ENCODE assay signal across 8 cellular contexts in the genomic region with DNA sequence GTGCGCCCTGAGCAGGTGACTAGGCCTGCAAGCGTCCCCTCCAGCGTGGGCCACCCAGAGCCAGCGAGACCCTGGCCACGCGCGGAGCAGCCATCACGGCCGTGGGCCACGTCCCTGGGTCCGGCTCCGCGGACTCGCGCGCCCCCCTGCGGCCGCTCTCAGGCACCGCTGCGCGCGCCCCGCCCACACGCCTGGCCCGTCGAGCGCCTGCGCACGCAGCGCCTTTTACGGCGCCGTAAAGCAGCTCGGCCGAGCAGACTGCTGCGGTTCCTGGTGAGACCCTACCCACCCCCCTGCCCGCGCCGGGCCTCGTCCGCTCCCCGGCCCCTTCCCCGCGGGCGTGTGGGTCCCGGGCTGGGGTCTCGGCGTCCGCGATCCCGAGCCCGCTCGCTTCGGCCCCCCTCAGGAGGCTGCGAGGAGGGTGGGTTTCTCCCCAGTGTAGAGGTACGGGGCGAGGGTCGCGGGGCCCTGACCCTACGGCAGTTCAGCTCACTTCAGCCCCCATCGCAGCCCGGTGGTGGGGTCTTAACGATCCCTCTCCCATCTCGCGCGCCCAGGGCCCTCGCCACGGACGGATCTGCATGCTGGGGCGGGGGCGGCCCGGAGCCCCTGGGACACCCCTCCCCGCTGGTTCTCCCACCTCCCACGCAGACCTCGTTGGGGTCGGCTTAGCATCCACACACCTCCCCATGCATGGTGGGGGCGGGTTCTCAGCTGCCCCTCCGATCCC. TPM values are rescaled to one million over a fixed set of nuclear protein-coding genes. Genes with fewer than 3 reads are reported as not detected.
A peak's percentile ranks its signal among the peaks of the same experiment; 100 is the strongest.
DNase-seq lines count a peak whose midpoint lies in the region; ATAC-seq and TF ChIP-seq lines count a peak whose summit lies in the region.

A gene (plus strand): TSS at position 228 of the 730 bp plus-strand sequence. CDS start 1,421 bp downstream, outside the sequence.

- peaks cover 3% of the 10 kb centered on the region for H3K27me3 ChIP-seq in AG04450 (ENCODE audit: control insufficient read depth, insufficient read depth, low read length)

- peak; percentile 46 for ATAC-seq in GM18868 (IDR thresholded peaks at IDR 0.05; ENCODE audit: unreplicated experiment)

- POLR2A ChIA-PET in AG04450 (lab: Yijun Ruan, JAX) (interaction anchor here (0.5 to 1.0 kb wide), 6 partner anchors 28 to 144 kb away, joined by 3 to 11 read pairs (median 4); a partner anchor contains a TSS), OCI-LY7 (lab: Charles Lee) (interaction anchor here (0.6 to 1.2 kb wide), 3 partner anchors 15 to 43 kb away, joined by 3 to 5 read pairs (median 4); no protein-coding TSS in a partner anchor)

- peaks cover 34% of the 10 kb centered on the region for H3K36me3 ChIP-seq in OCI-LY7 (ENCODE audit: insufficient read depth, low read length)

- no peaks in the 10 kb centered on the region for H3K9me2 ChIP-seq in OCI-LY7 (ENCODE audit: insufficient read depth, low read length)

- peak within 1 kb of the TSS; percentile 92 for H3K4me2 ChIP-seq in OCI-LY7 (ENCODE audit: low read length)

- no peaks in the 10 kb centered on the region; the same call in 1 of the 2 replicates for H3K9me3 ChIP-seq in AG04450 (ENCODE audit: control insufficient read depth, insufficient read depth, low read length)
- H3K9me3 ChIP-seq in OCI-LY7 (ENCODE audit: low read length) = no peaks in the 10 kb centered on the region

- H3K4me1 ChIP-seq in OCI-LY7 (ENCODE audit: insufficient read depth, low read length, poor library complexity, severe bottlenecking) = peaks cover 45% of the 10 kb centered on the region

- intact Hi-C loops in OCI-LY7 (cut with micrococcal nuclease; ENCODE audit: unreplicated experiment) = loop anchor here (1.0 to 2.0 kb wide), 4 partner anchors 22 to 578 kb away; a partner anchor contains a TSS

- DNase-seq in AG04450 (ENCODE audit: low read depth, low spot score) (peak; percentile 39), HT1080 (ENCODE audit: low read depth) (peak; percentile 57), OCI-LY7 (ENCODE audit: low spot score) (peak; percentile 93), activated T-cell treated with anti-CD3 and anti-CD28 coated beads for 24 hours (ENCODE audit: low read depth) (peak; percentile 83), epidermal melanocyte (ENCODE audit: insufficient read length, low spot score) (peak; percentile 92), middle frontal gyrus (ENCODE audit: extremely low spot score, low spot score) (peak; percentile 83)
- peak; percentile 81 for DNase-seq in stimulated activated CD8-positive, alpha-beta memory T cell treated with anti-CD3 and anti-CD28 coated beads, Interleukin-15, amount 100 ng/mL, for 48 hours (ENCODE audit: low read depth in 2 of 2)

- H3K4me3 ChIP-seq in AG04450 (ENCODE audit: low read depth, low read length) = peak within 1 kb of the TSS; percentile 92
- peak within 1 kb of the TSS; percentile 96 for H3K4me3 ChIP-seq in OCI-LY7 (ENCODE audit: low read depth, low read length, poor library complexity, severe bottlenecking)

- peak within 1 kb of the TSS; percentile 53 for H2AFZ ChIP-seq in OCI-LY7 (ENCODE audit: low read length)

- CTCF ChIA-PET in AG04450 (lab: Charles Lee) (interaction anchor here (0.5 to 2.2 kb wide), 43 partner anchors 9 to 581 kb away, joined by 3 to 80 read pairs (median 4); a partner anchor contains a TSS), OCI-LY7 (lab: Charles Lee; ENCODE audit: unreplicated experiment) (interaction anchor here (0.6 to 1.3 kb wide), 7 partner anchors 17 to 151 kb away, joined by 3 to 8 read pairs (median 4); a partner anchor contains a TSS)

- TF ChIP-seq CTCF in AG04450 (IDR thresholded peaks at IDR 0.05; ENCODE audit: low read depth, low read length) (peak; percentile 64), OCI-LY7 (conservative IDR thresholded peaks at IDR 0.05; ENCODE audit: low read length) (peak; percentile 87)

- H3K79me2 ChIP-seq in OCI-LY7 (ENCODE audit: insufficient read depth, low read depth, low read length) = peaks cover 14% of the 10 kb centered on the region; the same call in 1 of the 2 replicates

- BruUV-seq in OCI-LY7 (replicated peaks; lab: Mats Ljungman, UMichigan) = no TSS peak

- no peaks in the 10 kb centered on the region for H4K20me1 ChIP-seq in OCI-LY7 (ENCODE audit: insufficient read depth, low read length)

- peak within 1 kb of the TSS; percentile 39 for H3K27ac ChIP-seq in AG04450 (ENCODE audit: low read depth, low read length)
- peak within 1 kb of the TSS; percentile 48 for H3K27ac ChIP-seq in OCI-LY7 (ENCODE audit: low read depth, low read length, poor library complexity, severe bottlenecking)

RNA-seq across cellular contexts. Expression of the gene that starts here (rescaled TPM):
- polyA plus RNA-seq in AG04450 (2011; rRNA removed) = 42.1 and 69.8 TPM in 2 replicates
- polyA minus RNA-seq in AG04450 (2011; rRNA and poly(A)+ RNA removed) = 22.0 and 22.1 TPM in 2 replicates
- total RNA-seq in HT1080 (2014; rRNA removed; shearing (Covaris generic)) = 62.3 and 98.6 TPM in 2 replicates
- polyA plus RNA-seq in HT1080 (2015; cell fraction: cytosol; rRNA removed) = 36.7 and 48.9 TPM in 2 replicates
- 11.2 and 12.2 TPM in 2 replicates for polyA plus RNA-seq in HT1080 (2015; cell fraction: nucleus; rRNA removed)
- total RNA-seq in OCI-LY7 (2014; rRNA removed; shearing (Covaris generic)) = 78.4 and 91.5 TPM in 2 replicates
- 115 and 150 TPM in 2 replicates for total RNA-seq in OCI-LY7 (2022)

Comparison
In these comparisons a context has a peak if more than half of its experiments do, and no peak if none do; other contexts are left out.
1. Peak in every context shown above with its lines: DNase-seq, ATAC-seq, H3K4me3 ChIP-seq and H3K27ac ChIP-seq.
2. DNase-seq: peak in every context shown above with its lines; median percentile 93 in OCI-LY7; 92 in epidermal melanocyte; 83 in activated T-cell treated with anti-CD3 and anti-CD28 coated beads for 24 hours; 83 in middle frontal gyrus; 81 in stimulated activated CD8-positive, alpha-beta memory T cell treated with anti-CD3 and anti-CD28 coated beads, Interleukin-15, amount 100 ng/mL, for 48 hours; 57 in HT1080; 39 in AG04450.